Comparison of ENCODE assay signal across 2 cellular contexts in the genomic region with DNA sequence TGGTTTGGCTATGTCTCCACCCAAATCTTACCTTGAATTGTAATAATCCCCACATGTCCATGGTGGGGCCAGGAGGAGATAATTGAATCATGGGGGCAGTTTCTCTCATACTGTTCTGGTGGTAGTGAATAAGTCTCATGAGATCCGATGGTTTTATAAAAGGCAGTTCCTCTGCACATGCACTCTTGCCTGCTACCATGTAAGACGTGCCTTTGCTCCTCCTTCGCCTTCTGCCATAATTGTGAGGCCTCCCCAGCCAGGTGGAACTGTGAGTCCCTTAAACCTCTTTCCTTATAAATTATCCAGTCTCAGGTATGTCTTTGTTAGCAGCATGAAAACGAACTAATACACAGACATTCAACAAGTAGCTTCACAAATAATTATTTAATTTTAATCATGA. TPM values are rescaled to one million over a fixed set of nuclear protein-coding genes. Genes with fewer than 3 reads are reported as not detected.
"Had no signal": no experiment of that assay in that cellular context is flagged by ENCODE, and none has a peak within 500 bp of the region (broad histone marks: within the 10 kb centered on the region; RNA-seq: fewer than 3 reads in every experiment).

No MANE protein-coding gene starts in this region.

RNA-seq across cellular contexts. Expression of a gene that starts 49.2 kb away (rescaled TPM):
- total RNA-seq: MCF 10A, PC-9 had no signal
